ENCODE assay signal across 22 cellular contexts in genomic region chr12:31510034-31510433, GRCh38.
DNase-seq lines count a peak whose midpoint lies in the region; ATAC-seq, FAIRE-seq and TF ChIP-seq lines count a peak whose summit lies in the region.
"Had no signal": no experiment of that assay in that cellular context is flagged by ENCODE, and none has a peak within 500 bp of the region (broad histone marks: within the 10 kb centered on the region; RNA-seq: fewer than 3 reads in every experiment).

No MANE protein-coding gene starts in this region.

- intact Hi-C loops in uterus (cut with DNase I; ENCODE audit: low total_unique reads), result no loop called here

- WGBS in A549 (ENCODE audit: missing lambda C conversion rate), result 90% methylated on average over 4 of the region's 4 CpGs
- 42 to 45% methylated on average over 4 of the region's 4 CpGs for WGBS in GM23248 (ENCODE audit: low coverage in 1 of 2, low lambda C conversion rate in 2 of 2, missing lambda C conversion rate in 2 of 2), 2 experiments

- H3K79me2 ChIP-seq in GM23248 (ENCODE audit: insufficient read depth), result peaks cover 66% of the 10 kb centered on the region

- ATAC-seq in A549 (no peak; a peak in 1 of 6 replicates), HG03196 (IDR thresholded peaks at IDR 0.05; ENCODE audit: unreplicated experiment) (no peak), GM19328 (IDR thresholded peaks at IDR 0.05; ENCODE audit: unreplicated experiment) (no peak)
- ATAC-seq: Panc1, Right ventricle myocardium inferior had no signal

- H3K9me2 ChIP-seq in GM23248 (ENCODE audit: insufficient read depth), result no peaks in the 10 kb centered on the region

- peaks cover 40% of the 10 kb centered on the region for H3K4me1 Mint-ChIP-seq in chondrocyte (ENCODE audit: low read depth)
- H3K4me1 Mint-ChIP-seq in mesothelial cell of epicardium, result peaks cover 27% of the 10 kb centered on the region
- H3K4me1 Mint-ChIP-seq: CD14-positive monocyte had no signal

- H3K4me3 ChIP-seq in A549, result no peak overlapping the region
- H3K4me3 ChIP-seq in GM23248, result peak overlapping the region; percentile 48
- no peak overlapping the region for H3K4me3 ChIP-seq in uterus
- H3K4me3 ChIP-seq: SK-N-MC had no signal

- no peak for FAIRE-seq in A549 (lab: Jason Lieb, UNC)
- FAIRE-seq: A204.1 had no signal

- H3K9me3 ChIP-seq in A549 (peaks cover 10% of the 10 kb centered on the region; the same call in 2 of the 3 replicates), GM23248 (ENCODE audit: low read depth) (no peaks in the 10 kb centered on the region), uterus (no peaks in the 10 kb centered on the region)

- H3K27ac ChIP-seq in A549 (peak overlapping the region; percentile 72 to 77; a peak in 4 of 6 replicates), GM23248 (peak overlapping the region; percentile 2; the same call in 1 of the 2 replicates), uterus (no peak overlapping the region)
- H3K27ac ChIP-seq: SK-N-MC had no signal

- H3K27me3 ChIP-seq in GM23248 (replicated peaks; ENCODE audit: insufficient read depth), result no peaks in the 10 kb centered on the region
- H3K27me3 ChIP-seq in uterus, result no peaks in the 10 kb centered on the region

- TF ChIP-seq RAD21 in A549 (conservative IDR thresholded peaks at IDR 0.05 in 1 of 2, IDR thresholded peaks at IDR 0.05 in 1 of 2), result no peak

- H3K4me1 ChIP-seq in A549 (peaks cover 63% of the 10 kb centered on the region), GM23248 (ENCODE audit: insufficient read depth) (peaks cover 32% of the 10 kb centered on the region), uterus (no peaks in the 10 kb centered on the region)

- peaks cover 7% of the 10 kb centered on the region; the same call in 1 of the 2 replicates for H3F3A ChIP-seq in GM23248 (ENCODE audit: insufficient read depth)

- H3K36me3 ChIP-seq in GM23248 (ENCODE audit: low read depth) (no peaks in the 10 kb centered on the region), uterus (no peaks in the 10 kb centered on the region)

- H3K4me3 Mint-ChIP-seq in chondrocyte (ENCODE audit: unreplicated experiment) (no peak overlapping the region), mesothelial cell of epicardium (no peak overlapping the region)
- H3K4me3 Mint-ChIP-seq: CD14-positive monocyte had no signal

- POLR2A ChIA-PET in A549 (lab: Yijun Ruan, JAX), result interaction anchor here (2.6 kb wide), 1 partner anchor 8 kb away, joined by 13 read pairs; no protein-coding TSS in a partner anchor

- peak overlapping the region; percentile 12; the same call in 1 of the 2 replicates for H3K9ac ChIP-seq in GM23248

- DNase-seq in A549 (ENCODE audit: low read depth in 1 of 2, low spot score in 1 of 2), result no peak
- peak; percentile 43 for DNase-seq in GM23248
- DNase-seq in chondrocyte (ENCODE audit: low spot score), result no peak
- DNase-seq in mesothelial cell of epicardium (ENCODE audit: low spot score in 2 of 2, unreplicated experiment in 2 of 2), result no peak
- DNase-seq in uterus, result no peak
- DNase-seq in stimulated activated CD4-positive, alpha-beta T cell treated with anti-CD3 and anti-CD28 coated beads, Interleukin-2, amount 100 ng/mL, for 24 hours, result no peak
- DNase-seq: COR-L47, DMS153, EL, Karpas-422, MM.1S, NCI-H1092 treated with DMSO at 0.1 percent for 48 hours, NCI-H2107, NCI-H226, NCI-H524 treated with DMSO at 0.1 percent for 48 hours had no signal

- H3K27me3 Mint-ChIP-seq in chondrocyte (ENCODE audit: low read depth) (no peaks in the 10 kb centered on the region), mesothelial cell of epicardium (ENCODE audit: low read depth) (no peaks in the 10 kb centered on the region)

- CTCF ChIA-PET in A549 (lab: Yijun Ruan, JAX), result interaction anchor here (1.0 to 1.2 kb wide), 2 partner anchors 94 to 107 kb away, joined by 3 read pairs; no protein-coding TSS in a partner anchor

- H3K27ac Mint-ChIP-seq in chondrocyte (ENCODE audit: unreplicated experiment), result peak overlapping the region; percentile 33
- H3K27ac Mint-ChIP-seq in mesothelial cell of epicardium, result peak overlapping the region; percentile 68
- H3K27ac Mint-ChIP-seq: CD14-positive monocyte had no signal

- TF ChIP-seq CTCF in A549 (IDR thresholded peaks at IDR 0.05) (no peak), chondrocyte (IDR thresholded peaks at IDR 0.05) (no peak), mesothelial cell of epicardium (IDR thresholded peaks at IDR 0.05; ENCODE audit: unreplicated experiment) (no peak), uterus (IDR thresholded peaks at IDR 0.05) (no peak)

- peaks cover 3% of the 10 kb centered on the region for H3K9me3 Mint-ChIP-seq in chondrocyte (ENCODE audit: low read depth)
- peaks cover 11% of the 10 kb centered on the region for H3K9me3 Mint-ChIP-seq in mesothelial cell of epicardium

- H3K36me3 Mint-ChIP-seq in chondrocyte (ENCODE audit: low read depth) (peaks cover 2% of the 10 kb centered on the region), mesothelial cell of epicardium (peaks cover 7% of the 10 kb centered on the region)
- H3K36me3 Mint-ChIP-seq: CD14-positive monocyte had no signal

- H2AFZ ChIP-seq in GM23248, result peak overlapping the region; percentile 49

- in situ Hi-C loops in GM23248 (cut with MboI), result no loop called here

- H3K4me2 ChIP-seq in A549, result peak overlapping the region; percentile 61; the same call in 2 of the 3 replicates
- H3K4me2 ChIP-seq in GM23248 (ENCODE audit: unreplicated experiment), result peak overlapping the region; percentile 46

- no peak for TF ChIP-seq POLR2A in A549 (IDR thresholded peaks at IDR 0.05; ENCODE audit: low read length)
- TF ChIP-seq POLR2A in uterus (IDR thresholded peaks at IDR 0.05), result no peak

- H4K20me1 ChIP-seq in GM23248 (ENCODE audit: insufficient read depth), result no peaks in the 10 kb centered on the region

- TF ChIP-seq EP300 in A549 (IDR thresholded peaks at IDR 0.05), result no peak

TF ChIP-seq in A549, 52 proteins besides CTCF, POLR2A, EP300 and RAD21:
- no peak for TF ChIP-seq HES2 (IDR thresholded peaks at IDR 0.05)
- TF ChIP-seq POLR2AphosphoS2 (conservative IDR thresholded peaks at IDR 0.05; ENCODE audit: low read length), result no peak
TF ChIP-seq in A549: peak in this region for 0.

Comparison
In these comparisons a context has a peak if more than half of its experiments do, and no peak if none do; other contexts are left out.
1. H3K27ac ChIP-seq: peak in A549 (2 of 2) and GM23248 (single experiment); none in uterus (0 of 2).